ENCODE assay signal across 23 cellular contexts in the genomic region with DNA sequence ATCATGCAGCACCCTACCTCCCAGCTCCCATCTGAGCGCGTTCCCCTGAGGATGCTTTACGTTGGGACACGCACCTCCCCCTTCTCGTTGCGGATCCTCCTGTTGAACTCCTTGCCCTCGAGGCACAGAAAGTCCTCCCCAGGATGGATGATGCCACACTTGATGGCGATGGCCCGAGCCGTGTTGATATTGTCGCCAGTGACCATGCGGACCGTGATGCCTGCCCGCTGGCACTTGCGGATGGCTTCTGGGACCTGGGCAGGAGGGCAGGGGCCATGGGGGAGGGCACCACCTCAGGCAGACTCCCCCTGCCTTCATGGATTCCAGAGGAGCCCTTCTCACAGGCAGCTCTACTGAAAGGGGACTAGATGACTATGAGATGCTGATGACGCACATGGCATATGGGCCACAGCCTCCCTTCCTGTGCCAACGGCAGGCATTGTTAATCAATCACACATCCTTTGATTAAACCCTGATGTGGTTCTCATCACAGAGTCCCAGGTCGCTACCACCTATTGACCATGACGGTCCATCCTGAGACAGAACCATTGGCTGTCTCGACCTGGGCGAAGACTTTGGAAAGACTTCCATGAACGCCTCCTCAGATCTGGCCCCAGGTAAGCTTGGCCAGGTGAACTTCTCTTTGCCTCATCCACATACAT. TPM values are rescaled to one million over a fixed set of nuclear protein-coding genes. Genes with fewer than 3 reads are reported as not detected.
A peak's percentile ranks its signal among the peaks of the same experiment; 100 is the strongest.
DNase-seq lines count a peak whose midpoint lies in the region; ATAC-seq and TF ChIP-seq lines count a peak whose summit lies in the region.
"Had no signal": no experiment of that assay in that cellular context is flagged by ENCODE, and none has a peak within 500 bp of the region (broad histone marks: within the 10 kb centered on the region; RNA-seq: fewer than 3 reads in every experiment).

No MANE protein-coding gene starts in this region.

- no peaks in the 10 kb centered on the region for H3K9me3 ChIP-seq in BLaER1
- no peaks in the 10 kb centered on the region for H3K9me3 ChIP-seq in HCT116 (ENCODE audit: control insufficient read depth in 1 of 2, insufficient read depth in 1 of 2, low read depth in 1 of 2, low read length in 2 of 2)
- H3K9me3 ChIP-seq in osteoblast (ENCODE audit: low read depth, low read length) = no peaks in the 10 kb centered on the region
- H3K9me3 ChIP-seq in lower lobe of right lung = no peaks in the 10 kb centered on the region
- H3K9me3 ChIP-seq: Peyer's patch had no signal

- H3K4me3 ChIP-seq in BLaER1 = peak overlapping the region; percentile 51
- H3K4me3 ChIP-seq in HCT116 (replicated peaks in 1 of 2; ENCODE audit: low read depth in 1 of 2, low read length in 2 of 2) = no peak overlapping the region
- H3K4me3 ChIP-seq in osteoblast (ENCODE audit: insufficient read depth, low read length) = no peak overlapping the region
- H3K4me3 ChIP-seq in lower lobe of right lung = no peak overlapping the region
- H3K4me3 ChIP-seq: Peyer's patch had no signal

- no peak overlapping the region for H3K4me3 Mint-ChIP-seq in chondrocyte (ENCODE audit: unreplicated experiment)
- H3K4me3 Mint-ChIP-seq: CD14-positive monocyte had no signal

- POLR2A ChIA-PET in HCT116 (lab: Charles Lee) = no interaction called here

- intact Hi-C loops in HCT116 (cut with micrococcal nuclease) = no loop called here
- intact Hi-C loops in lower lobe of right lung (cut with DNase I) = no loop called here

- H3K4me1 ChIP-seq in BLaER1 = peaks cover 100% of the 10 kb centered on the region
- no peaks in the 10 kb centered on the region for H3K4me1 ChIP-seq in HCT116 (ENCODE audit: control insufficient read depth in 1 of 2, insufficient read depth in 2 of 2, low read length in 2 of 2)
- H3K4me1 ChIP-seq in osteoblast (ENCODE audit: insufficient read depth, low read length) = peaks cover 28% of the 10 kb centered on the region
- peaks cover 9% of the 10 kb centered on the region for H3K4me1 ChIP-seq in lower lobe of right lung
- H3K4me1 ChIP-seq: Peyer's patch had no signal

- H3K9me3 Mint-ChIP-seq in chondrocyte (ENCODE audit: low read depth) = no peaks in the 10 kb centered on the region

- H3K36me3 ChIP-seq in BLaER1 (peaks cover 8% of the 10 kb centered on the region; the same call in 1 of the 2 replicates), HCT116 (ENCODE audit: control insufficient read depth in 1 of 2, insufficient read depth in 2 of 2, low read length in 2 of 2) (no peaks in the 10 kb centered on the region), osteoblast (ENCODE audit: insufficient read depth, low read length) (no peaks in the 10 kb centered on the region), lower lobe of right lung (no peaks in the 10 kb centered on the region)
- H3K36me3 ChIP-seq: Peyer's patch had no signal

- H3K27me3 Mint-ChIP-seq in chondrocyte (ENCODE audit: low read depth) = no peaks in the 10 kb centered on the region

- TF ChIP-seq RAD21 in HCT116 (IDR thresholded peaks at IDR 0.05; ENCODE audit: low read depth) = no peak

- H3K79me2 ChIP-seq in HCT116 (ENCODE audit: insufficient read depth, low read length) (no peaks in the 10 kb centered on the region), osteoblast (ENCODE audit: insufficient read depth, low read length) (no peaks in the 10 kb centered on the region)

- no peaks in the 10 kb centered on the region for H3K27me3 ChIP-seq in BLaER1
- no peaks in the 10 kb centered on the region; the same call in 1 of the 2 replicates for H3K27me3 ChIP-seq in HCT116 (ENCODE audit: insufficient read depth, low read length)
- H3K27me3 ChIP-seq in osteoblast (ENCODE audit: insufficient read depth, low read length) = no peaks in the 10 kb centered on the region
- peaks cover 11% of the 10 kb centered on the region for H3K27me3 ChIP-seq in lower lobe of right lung (ENCODE audit: low read depth)
- H3K27me3 ChIP-seq: Peyer's patch had no signal

- no peak for TF ChIP-seq POLR2A in HCT116 (IDR thresholded peaks at IDR 0.05; ENCODE audit: borderline replicate concordance, extremely low read depth, insufficient read depth, insufficient read length)

- H4K20me1 ChIP-seq in BLaER1 (no peaks in the 10 kb centered on the region), HCT116 (ENCODE audit: insufficient read depth) (no peaks in the 10 kb centered on the region), osteoblast (ENCODE audit: insufficient read depth, low read length) (no peaks in the 10 kb centered on the region)

- no peaks in the 10 kb centered on the region for H3K36me3 Mint-ChIP-seq in chondrocyte (ENCODE audit: low read depth)
- H3K36me3 Mint-ChIP-seq: CD14-positive monocyte had no signal

- peaks cover 27% of the 10 kb centered on the region for H3K4me1 Mint-ChIP-seq in chondrocyte (ENCODE audit: low read depth)

- H3K27ac ChIP-seq in BLaER1 (peak overlapping the region; percentile 87), HCT116 (ENCODE audit: low read depth, low read length) (no peak overlapping the region), osteoblast (ENCODE audit: low read depth, low read length) (no peak overlapping the region), lower lobe of right lung (no peak overlapping the region)
- H3K27ac ChIP-seq: KMS-11, Peyer's patch had no signal

- no peaks in the 10 kb centered on the region for H3K9me2 ChIP-seq in HCT116 (ENCODE audit: insufficient read depth)

- BruUV-seq in HCT116 (replicated peaks; lab: Mats Ljungman, UMichigan) = no TSS peak

- RAD21 ChIA-PET in HCT116 (lab: Charles Lee; ENCODE audit: low non-redundant PET in 1 of 2, low total read pairs in 2 of 2, uncharacterized antibody in 2 of 2, unreplicated experiment in 2 of 2) = no interaction called here

- H3K9ac ChIP-seq in BLaER1 (peak overlapping the region; percentile 57; the same call in 1 of the 2 replicates), HCT116 (ENCODE audit: low read length) (no peak overlapping the region)
- H3K9ac ChIP-seq: KMS-11 had no signal

- ATAC-seq in HCT116 (peak; percentile 29), HG02938 (IDR thresholded peaks at IDR 0.05; ENCODE audit: unreplicated experiment) (no peak), lower lobe of right lung (no peak)

- H3K27ac Mint-ChIP-seq in chondrocyte (ENCODE audit: unreplicated experiment) = no peak overlapping the region
- H3K27ac Mint-ChIP-seq: CD14-positive monocyte had no signal

- CTCF ChIA-PET in HCT116 (lab: Charles Lee) = no interaction called here

- H2AFZ ChIP-seq in HCT116 (ENCODE audit: low read depth, low read length, poor library complexity, severe bottlenecking) (peak overlapping the region; percentile 49), osteoblast (ENCODE audit: low read length) (no peak overlapping the region)

- TF ChIP-seq CTCF in HCT116 (IDR thresholded peaks at IDR 0.05 in 2 of 3, conservative IDR thresholded peaks at IDR 0.05 in 1 of 3; ENCODE audit: borderline replicate concordance in 1 of 3, insufficient read depth in 1 of 3, low read depth in 2 of 3, low read length in 2 of 3) (no peak), chondrocyte (IDR thresholded peaks at IDR 0.05) (no peak), osteoblast (IDR thresholded peaks at IDR 0.05; ENCODE audit: extremely low read depth, low read depth, low read length) (no peak), lower lobe of right lung (IDR thresholded peaks at IDR 0.05) (no peak)

- peak overlapping the region; percentile 89 for H3K4me2 ChIP-seq in BLaER1
- no peak overlapping the region for H3K4me2 ChIP-seq in HCT116 (ENCODE audit: low read length)
- no peak overlapping the region for H3K4me2 ChIP-seq in osteoblast (ENCODE audit: insufficient read depth, low read length)
- H3K4me2 ChIP-seq: KMS-11 had no signal

- DNase-seq in HCT116 (ENCODE audit: low read depth, low spot score) (no peak), chondrocyte (ENCODE audit: low spot score) (peak; percentile 82), osteoblast (ENCODE audit: insufficient read length, low spot score, missing footprints) (peak; percentile 83), lower lobe of right lung (no peak), NCI-H2081 (lab: John Stamatoyannopoulos, UW) (no peak)
- DNase-seq: AML-193, DMS53, EL, NCI-H1092 treated with DMSO at 0.1 percent for 48 hours, NCI-H146, NCI-H2029 treated with DMSO at 0.1 percent for 48 hours, NCI-H2171, NCI-H345, NCI-H524 treated with DMSO at 0.1 percent for 48 hours had no signal

TF ChIP-seq in HCT116, 20 proteins besides CTCF, POLR2A, EP300 and RAD21:
- no peak for TF ChIP-seq SIN3A (IDR thresholded peaks at IDR 0.05; ENCODE audit: low read depth)
- TF ChIP-seq CEBPB (IDR thresholded peaks at IDR 0.05; ENCODE audit: low read depth) = no peak
- TF ChIP-seq POLR2AphosphoS5 (IDR thresholded peaks at IDR 0.05; ENCODE audit: low read depth, low read length) = no peak

RNA-seq across cellular contexts. Expression of a gene that starts 29.5 kb away (rescaled TPM):
- total RNA-seq in HCT116 (2021; ENCODE audit: unreplicated experiment) (113 TPM), chondrocyte (197 to 243 TPM (median 198 TPM) in 3 replicates), osteoblast (201 and 204 TPM in 2 replicates), lower lobe of right lung (76.3 TPM)
- polyA plus RNA-seq in HCT116 (2012) = 108 and 139 TPM in 2 replicates

RNA-seq across cellular contexts. Expression of a gene that starts 57.7 kb away (rescaled TPM):
- total RNA-seq in HCT116 (2021; ENCODE audit: unreplicated experiment) = not detected
- 0.30 and 0.31 TPM in 2 replicates for polyA plus RNA-seq in HCT116 (2012)
- not detected in 3 replicates for total RNA-seq in chondrocyte
- under 0.01 TPM in 1 of 2 replicates, not detected in the other for total RNA-seq in osteoblast
- 2.5 TPM for total RNA-seq in lower lobe of right lung
- total RNA-seq: A172, H4, SK-MEL-5 had no signal
- polyA plus RNA-seq: AG04450 had no signal

Comparison
In these comparisons a context has a peak if more than half of its experiments do, and no peak if none do; other contexts are left out.
1. DNase-seq: peak in chondrocyte (single experiment) and osteoblast (single experiment); none in HCT116 (single experiment), lower lobe of right lung (single experiment) and NCI-H2081 (0 of 2).